In genomic region chr2:230417436-230417835, GRCh38 we compare ENCODE assay signal across 8 cellular contexts. TPM values are rescaled to one million over a fixed set of nuclear protein-coding genes. Genes with fewer than 3 reads are reported as not detected.
DNase-seq lines count a peak whose midpoint lies in the region; ATAC-seq, FAIRE-seq and TF ChIP-seq lines count a peak whose summit lies in the region.

No MANE protein-coding gene starts in this region.

- peak overlapping the region; percentile 92 for H3K4me3 Mint-ChIP-seq in T-helper 17 cell
- peak overlapping the region; percentile 86 for H3K4me3 Mint-ChIP-seq in stimulated activated effector memory CD8-positive, alpha-beta T cell treated with anti-CD3 and anti-CD28 coated beads, Interleukin-12 subunit alpha, Interleukin-12 subunit beta, amount 100 ng/mL, for 72 hours
- no peak overlapping the region for H3K4me3 Mint-ChIP-seq in WTC11

- peaks cover 2% of the 10 kb centered on the region; the same call in 1 of the 2 replicates for H3K4me1 ChIP-seq in SJCRH30

- DNase-seq in GM19239 (ENCODE audit: insufficient read length, low spot score), result no peak
- DNase-seq in T-helper 17 cell, result no peak
- DNase-seq in fibroblast of the aortic adventitia (ENCODE audit: low read depth), result no peak
- no peak for DNase-seq in stimulated activated effector memory CD8-positive, alpha-beta T cell treated with anti-CD3 and anti-CD28 coated beads, Interleukin-12 subunit alpha, Interleukin-12 subunit beta, amount 100 ng/mL, for 72 hours (ENCODE audit: low spot score in 2 of 2)
- DNase-seq in WTC11 (ENCODE audit: low spot score), result no peak
- no peak for DNase-seq in SJCRH30
- DNase-seq in NCI-H1436 treated with DMSO at 0.1 percent for 48 hours (lab: John Stamatoyannopoulos, UW), result no peak
- DNase-seq in WERI-Rb-1, result no peak

- H3K27me3 Mint-ChIP-seq in T-helper 17 cell (no peaks in the 10 kb centered on the region), WTC11 (ENCODE audit: low read depth) (peaks cover 11% of the 10 kb centered on the region)

- H3K27ac ChIP-seq in SJCRH30, result no peak overlapping the region
- H3K27ac ChIP-seq in WERI-Rb-1, result no peak overlapping the region

- no peaks in the 10 kb centered on the region for H3K9me3 ChIP-seq in T-helper 17 cell (ENCODE audit: control insufficient read depth, low read length, poor library complexity, severe bottlenecking)
- no peaks in the 10 kb centered on the region for H3K9me3 ChIP-seq in SJCRH30 (replicated peaks)
- no peaks in the 10 kb centered on the region for H3K9me3 ChIP-seq in WERI-Rb-1 (ENCODE audit: severe bottlenecking)

- peak; percentile 84 for FAIRE-seq in GM19239 (lab: Jason Lieb, UNC)

- H3K9me3 Mint-ChIP-seq in stimulated activated effector memory CD8-positive, alpha-beta T cell treated with anti-CD3 and anti-CD28 coated beads, Interleukin-12 subunit alpha, Interleukin-12 subunit beta, amount 100 ng/mL, for 72 hours, result no peaks in the 10 kb centered on the region
- H3K9me3 Mint-ChIP-seq in WTC11, result no peaks in the 10 kb centered on the region

- H3K36me3 ChIP-seq in SJCRH30, result no peaks in the 10 kb centered on the region
- H3K36me3 ChIP-seq in WERI-Rb-1, result no peaks in the 10 kb centered on the region

- CTCF ChIA-PET in WTC11 (lab: Charles Lee), result no interaction called here

- no peak for TF ChIP-seq CTCF in fibroblast of the aortic adventitia (IDR thresholded peaks at IDR 0.05; ENCODE audit: insufficient read depth, low read length)
- no peak for TF ChIP-seq CTCF in WTC11 (IDR thresholded peaks at IDR 0.05)
- TF ChIP-seq CTCF in WERI-Rb-1 (IDR thresholded peaks at IDR 0.05; ENCODE audit: low read depth, low read length), result no peak

- H3K27ac Mint-ChIP-seq in T-helper 17 cell (peak overlapping the region; percentile 99), WTC11 (no peak overlapping the region)
- peak overlapping the region; percentile 29 for H3K27ac Mint-ChIP-seq in stimulated activated effector memory CD8-positive, alpha-beta T cell treated with anti-CD3 and anti-CD28 coated beads, Interleukin-12 subunit alpha, Interleukin-12 subunit beta, amount 100 ng/mL, for 72 hours

- H3K4me1 Mint-ChIP-seq in T-helper 17 cell (peaks cover 55% of the 10 kb centered on the region), WTC11 (peaks cover 3% of the 10 kb centered on the region; the same call in 1 of the 2 replicates)
- H3K4me1 Mint-ChIP-seq in stimulated activated effector memory CD8-positive, alpha-beta T cell treated with anti-CD3 and anti-CD28 coated beads, Interleukin-12 subunit alpha, Interleukin-12 subunit beta, amount 100 ng/mL, for 72 hours, result peaks cover 78% of the 10 kb centered on the region

- H3K4me3 ChIP-seq in fibroblast of the aortic adventitia (ENCODE audit: low read depth, low read length), result peak overlapping the region; percentile 78
- H3K4me3 ChIP-seq in SJCRH30, result no peak overlapping the region
- no peak overlapping the region for H3K4me3 ChIP-seq in WERI-Rb-1 (ENCODE audit: low read depth, low read length)

- ATAC-seq in T-helper 17 cell, result no peak
- ATAC-seq in stimulated activated effector memory CD8-positive, alpha-beta T cell treated with anti-CD3 and anti-CD28 coated beads, Interleukin-12 subunit alpha, Interleukin-12 subunit beta, amount 100 ng/mL, for 72 hours, result no peak
- ATAC-seq in WTC11, result no peak

- POLR2A ChIA-PET in WTC11 (lab: Charles Lee), result no interaction called here

- H3K36me3 Mint-ChIP-seq in T-helper 17 cell (ENCODE audit: low read depth) (peaks cover 11% of the 10 kb centered on the region), WTC11 (no peaks in the 10 kb centered on the region)
- H3K36me3 Mint-ChIP-seq in stimulated activated effector memory CD8-positive, alpha-beta T cell treated with anti-CD3 and anti-CD28 coated beads, Interleukin-12 subunit alpha, Interleukin-12 subunit beta, amount 100 ng/mL, for 72 hours, result peaks cover 49% of the 10 kb centered on the region

- no peaks in the 10 kb centered on the region for H3K27me3 ChIP-seq in SJCRH30
- peaks cover 84% of the 10 kb centered on the region for H3K27me3 ChIP-seq in WERI-Rb-1 (ENCODE audit: insufficient read depth, low read depth, severe bottlenecking)

TF ChIP-seq in WTC11, 78 proteins besides CTCF, POLR2A, EP300 and RAD21 (continues in another document):
- TF ChIP-seq ZBTB43 (CRISPR knock-in tag; IDR thresholded peaks at IDR 0.05), result no peak
- no peak for TF ChIP-seq TCF7 (CRISPR knock-in tag; IDR thresholded peaks at IDR 0.05; ENCODE audit: low read depth)
- no peak for TF ChIP-seq MXD4 (CRISPR knock-in tag; IDR thresholded peaks at IDR 0.05; ENCODE audit: borderline replicate concordance)
- TF ChIP-seq, protein P1, sequence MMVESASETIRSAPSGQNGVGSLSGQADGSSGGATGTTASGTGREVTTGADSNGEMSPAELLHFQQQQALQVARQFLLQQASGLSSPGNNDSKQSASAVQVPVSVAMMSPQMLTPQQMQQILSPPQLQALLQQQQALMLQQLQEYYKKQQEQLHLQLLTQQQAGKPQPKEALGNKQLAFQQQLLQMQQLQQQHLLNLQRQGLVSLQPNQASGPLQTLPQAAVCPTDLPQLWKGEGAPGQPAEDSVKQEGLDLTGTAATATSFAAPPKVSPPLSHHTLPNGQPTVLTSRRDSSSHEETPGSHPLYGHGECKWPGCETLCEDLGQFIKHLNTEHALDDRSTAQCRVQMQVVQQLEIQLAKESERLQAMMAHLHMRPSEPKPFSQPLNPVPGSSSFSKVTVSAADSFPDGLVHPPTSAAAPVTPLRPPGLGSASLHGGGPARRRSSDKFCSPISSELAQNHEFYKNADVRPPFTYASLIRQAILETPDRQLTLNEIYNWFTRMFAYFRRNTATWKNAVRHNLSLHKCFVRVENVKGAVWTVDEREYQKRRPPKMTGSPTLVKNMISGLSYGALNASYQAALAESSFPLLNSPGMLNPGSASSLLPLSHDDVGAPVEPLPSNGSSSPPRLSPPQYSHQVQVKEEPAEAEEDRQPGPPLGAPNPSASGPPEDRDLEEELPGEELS (CRISPR knock-in tag; IDR thresholded peaks at IDR 0.05), result no peak
- TF ChIP-seq NR3C1 (CRISPR knock-in tag; conservative IDR thresholded peaks at IDR 0.05; ENCODE audit: low read depth), result no peak
- TF ChIP-seq, protein P2, sequence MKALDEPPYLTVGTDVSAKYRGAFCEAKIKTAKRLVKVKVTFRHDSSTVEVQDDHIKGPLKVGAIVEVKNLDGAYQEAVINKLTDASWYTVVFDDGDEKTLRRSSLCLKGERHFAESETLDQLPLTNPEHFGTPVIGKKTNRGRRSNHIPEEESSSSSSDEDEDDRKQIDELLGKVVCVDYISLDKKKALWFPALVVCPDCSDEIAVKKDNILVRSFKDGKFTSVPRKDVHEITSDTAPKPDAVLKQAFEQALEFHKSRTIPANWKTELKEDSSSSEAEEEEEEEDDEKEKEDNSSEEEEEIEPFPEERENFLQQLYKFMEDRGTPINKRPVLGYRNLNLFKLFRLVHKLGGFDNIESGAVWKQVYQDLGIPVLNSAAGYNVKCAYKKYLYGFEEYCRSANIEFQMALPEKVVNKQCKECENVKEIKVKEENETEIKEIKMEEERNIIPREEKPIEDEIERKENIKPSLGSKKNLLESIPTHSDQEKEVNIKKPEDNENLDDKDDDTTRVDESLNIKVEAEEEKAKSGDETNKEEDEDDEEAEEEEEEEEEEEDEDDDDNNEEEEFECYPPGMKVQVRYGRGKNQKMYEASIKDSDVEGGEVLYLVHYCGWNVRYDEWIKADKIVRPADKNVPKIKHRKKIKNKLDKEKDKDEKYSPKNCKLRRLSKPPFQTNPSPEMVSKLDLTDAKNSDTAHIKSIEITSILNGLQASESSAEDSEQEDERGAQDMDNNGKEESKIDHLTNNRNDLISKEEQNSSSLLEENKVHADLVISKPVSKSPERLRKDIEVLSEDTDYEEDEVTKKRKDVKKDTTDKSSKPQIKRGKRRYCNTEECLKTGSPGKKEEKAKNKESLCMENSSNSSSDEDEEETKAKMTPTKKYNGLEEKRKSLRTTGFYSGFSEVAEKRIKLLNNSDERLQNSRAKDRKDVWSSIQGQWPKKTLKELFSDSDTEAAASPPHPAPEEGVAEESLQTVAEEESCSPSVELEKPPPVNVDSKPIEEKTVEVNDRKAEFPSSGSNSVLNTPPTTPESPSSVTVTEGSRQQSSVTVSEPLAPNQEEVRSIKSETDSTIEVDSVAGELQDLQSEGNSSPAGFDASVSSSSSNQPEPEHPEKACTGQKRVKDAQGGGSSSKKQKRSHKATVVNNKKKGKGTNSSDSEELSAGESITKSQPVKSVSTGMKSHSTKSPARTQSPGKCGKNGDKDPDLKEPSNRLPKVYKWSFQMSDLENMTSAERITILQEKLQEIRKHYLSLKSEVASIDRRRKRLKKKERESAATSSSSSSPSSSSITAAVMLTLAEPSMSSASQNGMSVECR (CRISPR knock-in tag; IDR thresholded peaks at IDR 0.05; ENCODE audit: borderline replicate concordance), result no peak
- no peak for TF ChIP-seq E2F1 (CRISPR knock-in tag; IDR thresholded peaks at IDR 0.05)
- TF ChIP-seq MYBL2 (CRISPR knock-in tag; IDR thresholded peaks at IDR 0.05), result no peak

RNA-seq across cellular contexts. Expression of gene SP100, which starts 1.4 kb away (rescaled TPM):
- total RNA-seq in T-helper 17 cell, result 100 to 1,000 TPM; 220 to 246 TPM
- 151 and 169 TPM in 2 replicates for total RNA-seq in fibroblast of the aortic adventitia (ENCODE audit: low replicate concordance)
- total RNA-seq in WTC11 (2021), result 0.62 to 1.3 TPM (median 1.2 TPM) in 3 replicates
- 5.5 and 6.2 TPM in 2 replicates for total RNA-seq in SJCRH30 (2014; rRNA removed; shearing (Covaris generic))

Comparison
In these comparisons a context has a peak if more than half of its experiments do, and no peak if none do; other contexts are left out.
1. RNA of gene SP100, which starts 1.4 kb away (total RNA-seq): 220 to 246 TPM in T-helper 17 cell and 151 to 169 TPM in fibroblast of the aortic adventitia; 5.5 to 6.2 TPM in SJCRH30 and 0.62 to 1.3 TPM in WTC11; every median in the first group is over 10 times any median in the second.